ENCODE assay signal across 8 cellular contexts in genomic region chr10:94403034-94403822, GRCh38. TPM values are rescaled to one million over a fixed set of nuclear protein-coding genes. Genes with fewer than 3 reads are reported as not detected.
A peak's percentile ranks its signal among the peaks of the same experiment; 100 is the strongest.
DNase-seq lines count a peak whose midpoint lies in the region; ATAC-seq and TF ChIP-seq lines count a peak whose summit lies in the region.

No MANE protein-coding gene starts in this region.

- H3K36me3 Mint-ChIP-seq in activated naive CD8-positive, alpha-beta T cell treated with anti-CD3 and anti-CD28 coated beads, Interleukin-2, amount 10 ng/mL, durations not matched to agents 7 days and 5 days = no peaks in the 10 kb centered on the region

- H3K9me3 Mint-ChIP-seq in activated naive CD8-positive, alpha-beta T cell treated with anti-CD3 and anti-CD28 coated beads, Interleukin-2, amount 10 ng/mL, durations not matched to agents 7 days and 5 days = no peaks in the 10 kb centered on the region

- H3K27me3 Mint-ChIP-seq in activated naive CD8-positive, alpha-beta T cell treated with anti-CD3 and anti-CD28 coated beads, Interleukin-2, amount 10 ng/mL, durations not matched to agents 7 days and 5 days = peaks cover 66% of the 10 kb centered on the region

- DNase-seq in COLO668 (lab: John Stamatoyannopoulos, UW; ENCODE audit: unreplicated experiment) = peak; percentile 61
- peak; percentile 90 for DNase-seq in NOMO-1 treated with dmso at 0.1 percent for 144 hours (lab: John Stamatoyannopoulos, UW; ENCODE audit: unreplicated experiment)
- peak; percentile 47 for DNase-seq in activated naive CD8-positive, alpha-beta T cell treated with anti-CD3 and anti-CD28 coated beads, Interleukin-2, amount 10 ng/mL, durations not matched to agents 7 days and 5 days
- DNase-seq in Right ventricle myocardium superior = peak; percentile 73
- DNase-seq in omental fat pad (ENCODE audit: low spot score) = peak; percentile 28
- no peak for DNase-seq in middle frontal gyrus (ENCODE audit: extremely low spot score, low spot score)

- peak overlapping the region; percentile 82 for H3K4me3 Mint-ChIP-seq in activated naive CD8-positive, alpha-beta T cell treated with anti-CD3 and anti-CD28 coated beads, Interleukin-2, amount 10 ng/mL, durations not matched to agents 7 days and 5 days

- peak overlapping the region; percentile 34 for H3K27ac Mint-ChIP-seq in activated naive CD8-positive, alpha-beta T cell treated with anti-CD3 and anti-CD28 coated beads, Interleukin-2, amount 10 ng/mL, durations not matched to agents 7 days and 5 days

- ATAC-seq in GM19351 (IDR thresholded peaks at IDR 0.05; ENCODE audit: unreplicated experiment) = peak; percentile 60
- ATAC-seq in HG03342 (IDR thresholded peaks at IDR 0.05; ENCODE audit: unreplicated experiment) = peak; percentile 67
- peak; percentile 61 for ATAC-seq in activated naive CD8-positive, alpha-beta T cell treated with anti-CD3 and anti-CD28 coated beads, Interleukin-2, amount 10 ng/mL, durations not matched to agents 7 days and 5 days (ENCODE audit: low read depth)
- peak; percentile 52 for ATAC-seq in Right ventricle myocardium superior (ENCODE audit: poor library complexity)
- peak; percentile 66 for ATAC-seq in omental fat pad (ENCODE audit: low FRiP score)

- intact Hi-C loops in Right ventricle myocardium superior (cut with DNase I) = loop anchor here (5.0 kb wide), 1 partner anchor 41 kb away; the partner anchor contains the start of gene NOC3L

- POLR2A ChIA-PET in activated naive CD8-positive, alpha-beta T cell treated with anti-CD3 and anti-CD28 coated beads, Interleukin-2, amount 10 ng/mL, durations not matched to agents 7 days and 5 days (lab: Charles Lee) = interaction anchor here (1.4 kb wide), 1 partner anchor 41 kb away, joined by 4 read pairs; no protein-coding TSS in a partner anchor

- no peak for TF ChIP-seq CTCF in omental fat pad (IDR thresholded peaks at IDR 0.05)

- H3K4me1 Mint-ChIP-seq in activated naive CD8-positive, alpha-beta T cell treated with anti-CD3 and anti-CD28 coated beads, Interleukin-2, amount 10 ng/mL, durations not matched to agents 7 days and 5 days = peaks cover 8% of the 10 kb centered on the region

RNA-seq across cellular contexts. Expression of gene TBC1D12, which starts 0.9 kb away (rescaled TPM):
- total RNA-seq in activated naive CD8-positive, alpha-beta T cell treated with anti-CD3 and anti-CD28 coated beads, Interleukin-2, amount 10 ng/mL, durations not matched to agents 7 days and 5 days = under 1 TPM; 0.14 to 0.17 TPM
- total RNA-seq in Right ventricle myocardium superior (4.4 TPM), omental fat pad (10 to 100 TPM; 15.5 to 29.5 (median 16.3) TPM)

RNA-seq across cellular contexts. Expression of gene NOC3L, which starts 40.5 kb away (rescaled TPM):
- 10 to 100 TPM; 17.7 to 18.3 TPM for total RNA-seq in activated naive CD8-positive, alpha-beta T cell treated with anti-CD3 and anti-CD28 coated beads, Interleukin-2, amount 10 ng/mL, durations not matched to agents 7 days and 5 days
- total RNA-seq in Right ventricle myocardium superior (9.3 TPM), omental fat pad (10 to 100 TPM; 20.3 to 42.9 (median 23.0) TPM)
